Comparison of ENCODE assay signal across 16 cellular contexts in genomic region chr22:27761036-27761435, GRCh38. TPM values are rescaled to one million over a fixed set of nuclear protein-coding genes. Genes with fewer than 3 reads are reported as not detected.
DNase-seq lines count a peak whose midpoint lies in the region; ATAC-seq, FAIRE-seq and TF ChIP-seq lines count a peak whose summit lies in the region.
"Had no signal": no experiment of that assay in that cellular context is flagged by ENCODE, and none has a peak within 500 bp of the region (broad histone marks: within the 10 kb centered on the region; RNA-seq: fewer than 3 reads in every experiment).

No MANE protein-coding gene starts in this region.

- H3K79me2 ChIP-seq in osteoblast (ENCODE audit: insufficient read depth, low read length), result no peaks in the 10 kb centered on the region

- H3K9me3 Mint-ChIP-seq in progenitor cell of endocrine pancreas (ENCODE audit: low read depth), result no peaks in the 10 kb centered on the region
- H3K9me3 Mint-ChIP-seq: CD4-positive, alpha-beta T cell had no signal

- H3K27ac ChIP-seq in HEK293 (ENCODE audit: extremely low read depth, low read depth, low read length) (no peak overlapping the region), gastroesophageal sphincter (peak overlapping the region in 3 of 4 donors; percentile 22 to 45 (median 43)), osteoblast (ENCODE audit: low read depth, low read length) (no peak overlapping the region)
- H3K27ac ChIP-seq: C4-2B, GM23248 had no signal

- no peak for DNase-seq in bronchial epithelial cell (ENCODE audit: low read depth)
- peak; percentile 32 for DNase-seq in osteoblast (ENCODE audit: insufficient read length, low spot score, missing footprints)
- DNase-seq in NCI-H226, result no peak
- DNase-seq in kidney tubule cell (ENCODE audit: low spot score), result no peak
- no peak for DNase-seq in progenitor cell of endocrine pancreas (ENCODE audit: low spot score, unreplicated experiment)
- DNase-seq: CD4-positive, alpha-beta T cell; DMS79 treated with DMSO at 0.1 percent for 48 hours; GF-D8; GM23248 had no signal

- no peaks in the 10 kb centered on the region for H3K27me3 ChIP-seq in bronchial epithelial cell (ENCODE audit: control insufficient read depth, insufficient read depth, low read length)
- no peaks in the 10 kb centered on the region for H3K27me3 ChIP-seq in gastroesophageal sphincter
- peaks cover 2% of the 10 kb centered on the region for H3K27me3 ChIP-seq in osteoblast (ENCODE audit: insufficient read depth, low read length)

- ATAC-seq in gastroesophageal sphincter (no peak), GM21390 (IDR thresholded peaks at IDR 0.05; ENCODE audit: unreplicated experiment) (no peak)

- peak; percentile 28 for FAIRE-seq in bronchial epithelial cell (lab: Jason Lieb, UNC)
- FAIRE-seq: GM19239 had no signal

- POLR2A ChIA-PET in HEK293 (lab: Yijun Ruan, JAX), result no interaction called here

- WGBS in gastroesophageal sphincter (ENCODE audit: low coverage in 1 of 2), 2 donors, result 46 to 47% methylated on average over 3 to 5 of the region's 5 CpGs

- no peak overlapping the region for H2AFZ ChIP-seq in osteoblast (ENCODE audit: low read length)
- H2AFZ ChIP-seq: GM23248 had no signal

- H3K36me3 ChIP-seq in HEK293 (ENCODE audit: control insufficient read depth in 2 of 2, insufficient read depth in 1 of 2, low read length in 2 of 2) (peaks cover 0 to 10% of the 10 kb centered on the region in 2 experiments; a peak in 1 of 3 replicates), bronchial epithelial cell (ENCODE audit: control insufficient read depth, insufficient read depth, low read length) (peaks cover 5% of the 10 kb centered on the region), gastroesophageal sphincter (peaks cover 0 to 8% of the 10 kb centered on the region in 2 donors), osteoblast (ENCODE audit: insufficient read depth, low read length) (no peaks in the 10 kb centered on the region)
- H3K36me3 ChIP-seq: HAP-1 had no signal

- no peak for TF ChIP-seq EP300 in gastroesophageal sphincter (IDR thresholded peaks at IDR 0.05)

- H3K36me3 Mint-ChIP-seq in progenitor cell of endocrine pancreas (ENCODE audit: insufficient read depth), result peaks cover 3% of the 10 kb centered on the region

- H3K9me3 ChIP-seq in HEK293 (ENCODE audit: control insufficient read depth, insufficient read depth, low read depth, low read length), result no peaks in the 10 kb centered on the region
- no peaks in the 10 kb centered on the region for H3K9me3 ChIP-seq in gastroesophageal sphincter
- H3K9me3 ChIP-seq in osteoblast (ENCODE audit: low read depth, low read length), result no peaks in the 10 kb centered on the region
- H3K9me3 ChIP-seq: HAP-1 had no signal

- H3K27me3 Mint-ChIP-seq in progenitor cell of endocrine pancreas, result peaks cover 5% of the 10 kb centered on the region
- H3K27me3 Mint-ChIP-seq: B cell; CD4-positive, alpha-beta T cell had no signal

- H3K4me2 ChIP-seq in osteoblast (ENCODE audit: insufficient read depth, low read length), result no peak overlapping the region

- CTCF ChIA-PET in HEK293 (lab: Yijun Ruan, JAX), result no interaction called here

- H3K27ac Mint-ChIP-seq in progenitor cell of endocrine pancreas, result no peak overlapping the region
- H3K27ac Mint-ChIP-seq: B cell; CD4-positive, alpha-beta T cell had no signal

- no peaks in the 10 kb centered on the region for H3K4me1 ChIP-seq in HEK293 (ENCODE audit: control insufficient read depth, insufficient read depth, low read length)
- H3K4me1 ChIP-seq in gastroesophageal sphincter, result peaks cover 0 to 30% (median 2%) of the 10 kb centered on the region in 3 donors
- no peaks in the 10 kb centered on the region for H3K4me1 ChIP-seq in osteoblast (ENCODE audit: insufficient read depth, low read length)
- H3K4me1 ChIP-seq: HAP-1 had no signal

- H4K20me1 ChIP-seq in osteoblast (ENCODE audit: insufficient read depth, low read length), result no peaks in the 10 kb centered on the region

- H3K4me3 ChIP-seq in HEK293 (ENCODE audit: low read depth, low read length), result no peak overlapping the region
- no peak overlapping the region for H3K4me3 ChIP-seq in bronchial epithelial cell (ENCODE audit: low read depth, low read length)
- no peak overlapping the region for H3K4me3 ChIP-seq in gastroesophageal sphincter
- no peak overlapping the region for H3K4me3 ChIP-seq in osteoblast (ENCODE audit: insufficient read depth, low read length)
- H3K4me3 ChIP-seq: GM23248, HAP-1 had no signal

- H3K4me3 Mint-ChIP-seq in progenitor cell of endocrine pancreas (ENCODE audit: low read depth), result no peak overlapping the region
- H3K4me3 Mint-ChIP-seq: B cell; CD4-positive, alpha-beta T cell had no signal

- peaks cover 6% of the 10 kb centered on the region for H3K4me1 Mint-ChIP-seq in progenitor cell of endocrine pancreas (ENCODE audit: low read depth)
- H3K4me1 Mint-ChIP-seq: B cell had no signal

- TF ChIP-seq CTCF in HEK293 (tag by site-specific recombination; IDR thresholded peaks at IDR 0.05) (no peak), bronchial epithelial cell (IDR thresholded peaks at IDR 0.05; ENCODE audit: insufficient read depth, low read length, severe bottlenecking) (no peak), gastroesophageal sphincter (IDR thresholded peaks at IDR 0.05) (no peak), osteoblast (IDR thresholded peaks at IDR 0.05; ENCODE audit: extremely low read depth, low read depth, low read length) (no peak), progenitor cell of endocrine pancreas (IDR thresholded peaks at IDR 0.05; ENCODE audit: unreplicated experiment) (no peak)

- TF ChIP-seq POLR2A in gastroesophageal sphincter (IDR thresholded peaks at IDR 0.05), result no peak

TF ChIP-seq in HEK293, 187 proteins besides CTCF, POLR2A, EP300 and RAD21:
- TF ChIP-seq ZNF366 (tag by site-specific recombination; conservative IDR thresholded peaks at IDR 0.05) (peak; percentile 65), PRDM1 (tag by site-specific recombination; IDR thresholded peaks at IDR 0.05) (peak; percentile 74), ZNF571 (tag by site-specific recombination; IDR thresholded peaks at IDR 0.05) (no peak), ZNF596 (tag by site-specific recombination; IDR thresholded peaks at IDR 0.05) (peak; percentile 92)

RNA-seq across cellular contexts. Expression of gene MN1, which starts 40.5 kb away (rescaled TPM):
- total RNA-seq in bronchial epithelial cell (1.3 and 2.0 TPM in 2 replicates), gastroesophageal sphincter (10 to 100 TPM; 13.4 to 52.8 (median 28.5) TPM), osteoblast (4.7 and 6.2 TPM in 2 replicates), progenitor cell of endocrine pancreas (5.5 and 5.9 TPM in 2 replicates)

Comparison
In these comparisons a context has a peak if more than half of its experiments do, and no peak if none do; other contexts are left out.
1. H3K27ac ChIP-seq: peak in gastroesophageal sphincter (3 of 4); none in HEK293 (single experiment) and osteoblast (single experiment).